ENCODE assay signal across 9 cellular contexts in genomic region chr1:20233394-20233793, GRCh38. TPM values are rescaled to one million over a fixed set of nuclear protein-coding genes. Genes with fewer than 3 reads are reported as not detected.
DNase-seq lines count a peak whose midpoint lies in the region; ATAC-seq and TF ChIP-seq lines count a peak whose summit lies in the region.
"Had no signal": no experiment of that assay in that cellular context is flagged by ENCODE, and none has a peak within 500 bp of the region (broad histone marks: within the 10 kb centered on the region; RNA-seq: fewer than 3 reads in every experiment).

No MANE protein-coding gene starts in this region.

- TF ChIP-seq CTCF in 22Rv1 (IDR thresholded peaks at IDR 0.05) (peak; percentile 34), GM12874 (IDR thresholded peaks at IDR 0.05; ENCODE audit: insufficient read depth, low read depth, low read length) (peak; percentile 29; the same call in 1 of the 2 replicates), Peyer's patch (IDR thresholded peaks at IDR 0.05) (peak in 4 of 6 experiments; percentile 8 to 51 (median 44)), gastroesophageal sphincter (IDR thresholded peaks at IDR 0.05) (peak in 3 of 4 experiments; percentile 13 to 29 (median 19))

- H3K27me3 ChIP-seq in Peyer's patch: no peaks in the 10 kb centered on the region
- H3K27me3 ChIP-seq in gastroesophageal sphincter: peaks cover 66% of the 10 kb centered on the region

- H3K36me3 ChIP-seq in Peyer's patch (no peaks in the 10 kb centered on the region), gastroesophageal sphincter (no peaks in the 10 kb centered on the region)

- H3K9me3 ChIP-seq in Peyer's patch: no peaks in the 10 kb centered on the region
- no peaks in the 10 kb centered on the region for H3K9me3 ChIP-seq in gastroesophageal sphincter

- no peak for TF ChIP-seq EP300 in gastroesophageal sphincter (IDR thresholded peaks at IDR 0.05)

- H3K4me3 ChIP-seq in Peyer's patch (no peak overlapping the region), gastroesophageal sphincter (no peak overlapping the region)

- TF ChIP-seq POLR2A in Peyer's patch (IDR thresholded peaks at IDR 0.05): no peak
- no peak for TF ChIP-seq POLR2A in gastroesophageal sphincter (IDR thresholded peaks at IDR 0.05)

- no peak for ATAC-seq in gastroesophageal sphincter
- ATAC-seq in GM18870 (IDR thresholded peaks at IDR 0.05; ENCODE audit: unreplicated experiment): no peak
- no peak for ATAC-seq in GM18868 (IDR thresholded peaks at IDR 0.05; ENCODE audit: unreplicated experiment)

- no peaks in the 10 kb centered on the region for H3K4me1 ChIP-seq in Peyer's patch
- H3K4me1 ChIP-seq in gastroesophageal sphincter: no peaks in the 10 kb centered on the region

- H3K27ac ChIP-seq in 22Rv1: no peak overlapping the region
- no peak overlapping the region for H3K27ac ChIP-seq in Peyer's patch
- no peak overlapping the region for H3K27ac ChIP-seq in gastroesophageal sphincter

- 26 to 30% methylated on average over 3 of the region's 3 CpGs for WGBS in gastroesophageal sphincter (ENCODE audit: low coverage in 1 of 2), 2 donors

- DNase-seq in Peyer's patch (no peak), putamen (ENCODE audit: low spot score) (no peak), Ammon's horn (ENCODE audit: low spot score) (no peak)

RNA-seq across cellular contexts. Expression of gene PLA2G2C, which starts 47.1 kb away (rescaled TPM):
- total RNA-seq in Peyer's patch (1 to 10 TPM in 1 of 4 donors, not detected in 3; 1.0 TPM), gastroesophageal sphincter (under 1 TPM in 2 of 4 donors, not detected in 2; 0.31 to 0.81 TPM)
- total RNA-seq: naive thymus-derived CD8-positive, alpha-beta T cell had no signal

RNA-seq across cellular contexts. Expression of gene UBXN10, which starts 47.5 kb away (rescaled TPM):
- total RNA-seq in Peyer's patch (1 to 10 TPM in 3 of 4 donors, under 1 TPM in 1; 0.94 to 5.7 (median 2.2) TPM), gastroesophageal sphincter (10 to 100 TPM in 3 of 4 donors, 1 to 10 TPM in 1; 9.2 to 27.9 (median 18.8) TPM)
- total RNA-seq: naive thymus-derived CD8-positive, alpha-beta T cell had no signal

RNA-seq across cellular contexts. Expression of gene VWA5B1, which starts 57.3 kb away (rescaled TPM):
- total RNA-seq in Peyer's patch: not detected
- under 1 TPM in 1 of 4 donors, not detected in 3; 0.12 TPM for total RNA-seq in gastroesophageal sphincter
- total RNA-seq: naive thymus-derived CD8-positive, alpha-beta T cell had no signal
